In the genomic region with DNA sequence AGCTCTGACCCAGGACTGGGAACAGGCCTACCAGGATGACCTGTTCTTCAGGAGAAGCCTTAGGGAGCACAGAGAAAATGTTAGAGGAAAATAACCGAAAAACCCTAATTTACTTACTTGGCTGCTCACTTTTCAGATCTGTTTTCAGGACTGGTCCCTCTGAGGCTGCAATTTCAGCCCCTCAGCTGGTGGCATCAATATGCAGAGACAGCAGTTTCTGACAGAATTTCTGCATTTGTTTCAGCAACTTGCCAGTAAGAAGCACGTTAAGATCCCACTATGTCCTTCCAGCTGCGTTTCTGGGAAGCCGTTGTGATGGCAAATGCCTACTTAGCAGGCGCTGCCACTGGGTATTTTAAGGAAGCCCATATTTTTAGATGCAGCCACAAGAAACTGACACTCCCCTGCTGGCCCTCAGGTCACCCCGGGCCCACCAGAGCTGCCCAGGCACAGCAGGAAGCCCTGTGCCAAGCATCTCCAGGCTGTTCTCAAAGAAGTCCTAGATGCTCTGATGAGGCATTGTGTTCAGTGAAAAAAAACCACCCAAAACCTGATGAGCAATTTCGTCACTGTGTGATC, we compare ENCODE assay signal across 31 cellular contexts. TPM values are rescaled to one million over a fixed set of nuclear protein-coding genes. Genes with fewer than 3 reads are reported as not detected.
A peak's percentile ranks its signal among the peaks of the same experiment; 100 is the strongest.
DNase-seq lines count a peak whose midpoint lies in the region; ATAC-seq, FAIRE-seq and TF ChIP-seq lines count a peak whose summit lies in the region.
"Had no signal": no experiment of that assay in that cellular context is flagged by ENCODE, and none has a peak within 500 bp of the region (broad histone marks: within the 10 kb centered on the region; RNA-seq: fewer than 3 reads in every experiment).

No MANE protein-coding gene starts in this region.

- no peaks in the 10 kb centered on the region for H3K27me3 Mint-ChIP-seq in MCF 10A (ENCODE audit: insufficient read depth, unreplicated experiment)
- H3K27me3 Mint-ChIP-seq: activated CD4-positive, alpha-beta memory T cell treated with anti-CD3 and anti-CD28 coated beads, Interleukin-2, amount 10 ng/mL, durations not matched to agents 7 days and 5 days; activated naive CD8-positive, alpha-beta T cell treated with anti-CD3 and anti-CD28 coated beads, Interleukin-2, amount 10 ng/mL, durations not matched to agents 7 days and 5 days; CD8-positive, alpha-beta memory T cell; T-helper 17 cell had no signal

- no peak for FAIRE-seq in kidney (lab: Jason Lieb, UNC)
- FAIRE-seq: astrocyte had no signal

- CTCF ChIA-PET in MCF 10A (lab: Yijun Ruan, JAX) = interaction anchor here (8.8 kb wide), 1 partner anchor 16 kb away, joined by 86 read pairs; no protein-coding TSS in a partner anchor

- H3K27me3 ChIP-seq in breast epithelium = no peaks in the 10 kb centered on the region
- H3K27me3 ChIP-seq in skeletal muscle tissue (ENCODE audit: control insufficient read depth in 3 of 3, insufficient read depth in 3 of 3, low read length in 3 of 3) = no peaks in the 10 kb centered on the region
- H3K27me3 ChIP-seq: left lung, ovary, spleen had no signal

- H3K9me3 ChIP-seq in breast epithelium = no peaks in the 10 kb centered on the region
- no peaks in the 10 kb centered on the region for H3K9me3 ChIP-seq in kidney (ENCODE audit: control insufficient read depth in 1 of 2, low read length in 2 of 2)
- H3K9me3 ChIP-seq in skeletal muscle tissue (ENCODE audit: control insufficient read depth in 3 of 3, low read length in 3 of 3) = no peaks in the 10 kb centered on the region
- H3K9me3 ChIP-seq: left lung, ovary, SK-N-SH, spleen had no signal

- POLR2A ChIA-PET in MCF 10A (lab: Yijun Ruan, JAX) = interaction anchor here (1.5 kb wide), 1 partner anchor 66 kb away, joined by 4 read pairs; no protein-coding TSS in a partner anchor

- peaks cover 34% of the 10 kb centered on the region for H3K4me1 Mint-ChIP-seq in MCF 10A (ENCODE audit: insufficient read depth, unreplicated experiment)

- no TSS peak for BruUV-seq in MCF 10A (replicated peaks; lab: Mats Ljungman, UMichigan)

- no peak for ATAC-seq in HG02870 (IDR thresholded peaks at IDR 0.05; ENCODE audit: unreplicated experiment)
- ATAC-seq: left lung, natural killer cell, T-helper 17 cell had no signal

- H3K9ac ChIP-seq in kidney (ENCODE audit: low read length in 2 of 2) = no peak overlapping the region
- peak overlapping the region in 2 of 3 donors; percentile 23 to 25 for H3K9ac ChIP-seq in skeletal muscle tissue (ENCODE audit: low read depth in 1 of 3, low read length in 3 of 3)
- H3K9ac ChIP-seq: GM23248, SK-N-SH had no signal

- H3K4me1 ChIP-seq in breast epithelium (peaks cover 0 to 6% of the 10 kb centered on the region in 2 donors), kidney (ENCODE audit: control insufficient read depth in 1 of 2, insufficient read depth in 1 of 2, low read depth in 1 of 2, low read length in 2 of 2) (peaks cover 4 to 15% of the 10 kb centered on the region in 2 donors), skeletal muscle tissue (ENCODE audit: control insufficient read depth in 3 of 3, insufficient read depth in 3 of 3, low read length in 3 of 3) (peaks cover 29 to 54% (median 31%) of the 10 kb centered on the region in 3 donors)

- H3K27ac ChIP-seq in breast epithelium (no peak overlapping the region), kidney (ENCODE audit: low read depth in 2 of 2, low read length in 2 of 2) (no peak overlapping the region), skeletal muscle tissue (ENCODE audit: low read depth, low read length) (no peak overlapping the region)
- H3K27ac ChIP-seq: GM23248, left lung, ovary, spleen had no signal

- no peaks in the 10 kb centered on the region for H3K9me3 Mint-ChIP-seq in MCF 10A (ENCODE audit: unreplicated experiment)
- H3K9me3 Mint-ChIP-seq: activated CD4-positive, alpha-beta memory T cell treated with anti-CD3 and anti-CD28 coated beads, Interleukin-2, amount 10 ng/mL, durations not matched to agents 7 days and 5 days; activated naive CD8-positive, alpha-beta T cell treated with anti-CD3 and anti-CD28 coated beads, Interleukin-2, amount 10 ng/mL, durations not matched to agents 7 days and 5 days; CD8-positive, alpha-beta memory T cell; immature natural killer cell; mesothelial cell of epicardium; natural killer cell had no signal

- H3K36me3 ChIP-seq in breast epithelium = no peaks in the 10 kb centered on the region
- H3K36me3 ChIP-seq in kidney (ENCODE audit: control insufficient read depth in 1 of 2, insufficient read depth in 2 of 2, low read length in 2 of 2) = peaks cover 39 to 57% of the 10 kb centered on the region in 2 donors
- H3K36me3 ChIP-seq in skeletal muscle tissue (ENCODE audit: control insufficient read depth in 3 of 3, insufficient read depth in 3 of 3, low read length in 3 of 3) = peaks cover 35 to 55% (median 49%) of the 10 kb centered on the region in 3 donors
- H3K36me3 ChIP-seq: ovary had no signal

- H3K36me3 Mint-ChIP-seq in MCF 10A (ENCODE audit: insufficient read depth, unreplicated experiment) = peaks cover 89% of the 10 kb centered on the region

- TF ChIP-seq POLR2A in breast epithelium (IDR thresholded peaks at IDR 0.05) = no peak

- peak overlapping the region; percentile 44 for H3K27ac Mint-ChIP-seq in MCF 10A (ENCODE audit: low read depth, unreplicated experiment)
- H3K27ac Mint-ChIP-seq: activated CD4-positive, alpha-beta memory T cell treated with anti-CD3 and anti-CD28 coated beads, Interleukin-2, amount 10 ng/mL, durations not matched to agents 7 days and 5 days; activated naive CD8-positive, alpha-beta T cell treated with anti-CD3 and anti-CD28 coated beads, Interleukin-2, amount 10 ng/mL, durations not matched to agents 7 days and 5 days; mesothelial cell of epicardium; T-helper 17 cell had no signal

- DNase-seq in MCF 10A (ENCODE audit: unreplicated experiment) = no peak
- DNase-seq in breast epithelium (ENCODE audit: low spot score in 2 of 2) = no peak
- peak; percentile 30 for DNase-seq in MV-4-11 (lab: John Stamatoyannopoulos, UW)
- DNase-seq in kidney = peak; percentile 41
- no peak for DNase-seq in activated CD8-positive, alpha-beta memory T cell treated with anti-CD3 and anti-CD28 coated beads, Interleukin-2, amount 50 U/mL, for 4 hours
- no peak for DNase-seq in islet precursor cell
- DNase-seq: activated CD4-positive, alpha-beta memory T cell treated with anti-CD3 and anti-CD28 coated beads, Interleukin-2, amount 10 ng/mL, durations not matched to agents 7 days and 5 days; activated CD4-positive, alpha-beta T cell treated with anti-CD3 and anti-CD28 coated beads for 1 hour; activated gamma-delta T cell; activated naive CD8-positive, alpha-beta T cell treated with anti-CD3 and anti-CD28 coated beads, Interleukin-2, amount 10 ng/mL, durations not matched to agents 7 days and 5 days; CD8-positive, alpha-beta memory T cell; central memory CD4-positive, alpha-beta T cell; GM23248; immature natural killer cell; natural killer cell; NCI-H1105; NCI-H187 treated with DMSO at 0.1 percent for 48 hours; NCI-H2171 treated with DMSO at 0.1 percent for 48 hours; NCI-H526 treated with DMSO at 0.1 percent for 48 hours; ovary; SK-N-SH; spleen; T-helper 17 cell had no signal

- TF ChIP-seq CTCF in MCF 10A (IDR thresholded peaks at IDR 0.05; ENCODE audit: unreplicated experiment) (no peak), breast epithelium (IDR thresholded peaks at IDR 0.05) (no peak), kidney (IDR thresholded peaks at IDR 0.05; ENCODE audit: borderline replicate concordance, extremely low read depth, insufficient read depth) (no peak)

- no peak overlapping the region for H3K4me3 Mint-ChIP-seq in MCF 10A (ENCODE audit: unreplicated experiment)
- H3K4me3 Mint-ChIP-seq: activated CD4-positive, alpha-beta memory T cell treated with anti-CD3 and anti-CD28 coated beads, Interleukin-2, amount 10 ng/mL, durations not matched to agents 7 days and 5 days; activated naive CD8-positive, alpha-beta T cell treated with anti-CD3 and anti-CD28 coated beads, Interleukin-2, amount 10 ng/mL, durations not matched to agents 7 days and 5 days; CD8-positive, alpha-beta memory T cell; immature natural killer cell; mesothelial cell of epicardium; natural killer cell; T-helper 17 cell had no signal

- intact Hi-C loops in MCF 10A (cut with micrococcal nuclease) = no loop called here
- intact Hi-C loops in breast epithelium (cut with DNase I; ENCODE audit: low total_unique reads) = no loop called here
- intact Hi-C loops in kidney (cut with DNase I) = no loop called here

- H3K4me3 ChIP-seq in breast epithelium (no peak overlapping the region), kidney (ENCODE audit: low read length in 2 of 2) (no peak overlapping the region), skeletal muscle tissue (ENCODE audit: low read length in 3 of 3) (no peak overlapping the region)
- H3K4me3 ChIP-seq: GM23248, left lung, ovary, spleen had no signal

RNA-seq across cellular contexts. Expression of gene YTHDF1, which starts 7.5 kb away (rescaled TPM):
- total RNA-seq in MCF 10A (2022) (47.1 and 49.5 TPM in 2 replicates), breast epithelium (10 to 100 TPM; 23.0 to 32.8 (median 28.2) TPM), kidney (43.1 TPM), skeletal muscle tissue (17.2 TPM)
- 21.9 TPM for polyA plus RNA-seq in kidney (ENCODE audit: insufficient read depth, low read depth, low replicate concordance)

RNA-seq across cellular contexts. Expression of gene BIRC7, which starts 27.3 kb away (rescaled TPM):
- not detected in 2 replicates for total RNA-seq in MCF 10A (2022)
- total RNA-seq in breast epithelium = 1 to 10 TPM in 1 of 3 donors, under 1 TPM in 1, not detected in 1; 0.32 to 1.2 TPM
- total RNA-seq in kidney = 4.0 TPM
- 0.30 TPM for polyA plus RNA-seq in kidney (ENCODE audit: insufficient read depth, low read depth, low replicate concordance)
- not detected for total RNA-seq in skeletal muscle tissue
- total RNA-seq: A172; activated CD4-positive, alpha-beta memory T cell treated with anti-CD3 and anti-CD28 coated beads, Interleukin-2, amount 10 ng/mL, durations not matched to agents 7 days and 5 days; activated naive CD8-positive, alpha-beta T cell treated with anti-CD3 and anti-CD28 coated beads, Interleukin-2, amount 10 ng/mL, durations not matched to agents 7 days and 5 days; CD8-positive, alpha-beta memory T cell; GM23248; natural killer cell; T-helper 17 cell; temporal lobe; urinary bladder had no signal
- polyA plus RNA-seq: CD8-positive, alpha-beta memory T cell; GM23248; immature natural killer cell; ovary; SK-N-SH had no signal

RNA-seq across cellular contexts. Expression of gene NKAIN4, which starts 45.8 kb away (rescaled TPM):
- total RNA-seq in MCF 10A (2022) = not detected in 2 replicates
- not detected for total RNA-seq in breast epithelium
- total RNA-seq in kidney = 29.7 TPM
- polyA plus RNA-seq in kidney (ENCODE audit: insufficient read depth, low read depth, low replicate concordance) = 107 TPM
- 13.6 TPM for total RNA-seq in skeletal muscle tissue
- total RNA-seq: A172; activated CD4-positive, alpha-beta memory T cell treated with anti-CD3 and anti-CD28 coated beads, Interleukin-2, amount 10 ng/mL, durations not matched to agents 7 days and 5 days; activated naive CD8-positive, alpha-beta T cell treated with anti-CD3 and anti-CD28 coated beads, Interleukin-2, amount 10 ng/mL, durations not matched to agents 7 days and 5 days; CD8-positive, alpha-beta memory T cell; GM23248; natural killer cell; spleen; T-helper 17 cell had no signal
- polyA plus RNA-seq: CD8-positive, alpha-beta memory T cell; GM23248; immature natural killer cell; ovary; SK-N-SH had no signal

Comparison
In these comparisons a context has a peak if more than half of its experiments do, and no peak if none do; other contexts are left out.
1. DNase-seq: peak in MV-4-11 (single experiment) and kidney (single experiment); none in MCF 10A (single experiment), breast epithelium (0 of 2), activated CD8-positive, alpha-beta memory T cell treated with anti-CD3 and anti-CD28 coated beads, Interleukin-2, amount 50 U/mL, for 4 hours (single experiment) and islet precursor cell (single experiment).
2. H3K9ac ChIP-seq: peak in skeletal muscle tissue (2 of 3); none in kidney (0 of 2).
3. RNA of gene NKAIN4, which starts 45.8 kb away (total RNA-seq): 29.7 TPM in kidney (single experiment) and 13.6 TPM in skeletal muscle tissue (single experiment); not detected in MCF 10A and not detected in breast epithelium; every median in the first group is over 10 times any median in the second.